In genomic region chr10:108544500-108545120, GRCh38 we compare ENCODE assay signal across 8 cellular contexts.
DNase-seq lines count a peak whose midpoint lies in the region; ATAC-seq and TF ChIP-seq lines count a peak whose summit lies in the region.

No MANE protein-coding gene starts in this region.

- peak; percentile 57 for TF ChIP-seq RAD21 in HCT116 (IDR thresholded peaks at IDR 0.05; ENCODE audit: low read depth)

- H3K9me3 Mint-ChIP-seq in CD4-positive, alpha-beta memory T cell, result peaks cover 0 to 6% (median 2%) of the 10 kb centered on the region in 8 donors

- H3K27ac ChIP-seq in 22Rv1 (no peak overlapping the region), HCT116 (ENCODE audit: low read depth, low read length) (no peak overlapping the region), neutrophil (no peak overlapping the region)
- H3K27ac ChIP-seq in CD4-positive, alpha-beta memory T cell (ENCODE audit: low read depth, low read length), result no peak overlapping the region

- H3K4me1 ChIP-seq in HCT116 (ENCODE audit: control insufficient read depth in 1 of 2, insufficient read depth in 2 of 2, low read length in 2 of 2) (no peaks in the 10 kb centered on the region), neutrophil (ENCODE audit: control insufficient read depth in 1 of 2, insufficient read depth in 1 of 2, low read depth in 1 of 2, low read length in 1 of 2) (no peaks in the 10 kb centered on the region)
- H3K4me1 ChIP-seq in CD4-positive, alpha-beta memory T cell (ENCODE audit: insufficient read depth, low read length), result no peaks in the 10 kb centered on the region

- no TSS peak for BruUV-seq in HCT116 (replicated peaks; lab: Mats Ljungman, UMichigan)

- H3K4me2 ChIP-seq in HCT116 (ENCODE audit: low read length), result no peak overlapping the region

- H3K4me3 Mint-ChIP-seq in CD4-positive, alpha-beta memory T cell, result no peak overlapping the region

- no peaks in the 10 kb centered on the region for H3K9me2 ChIP-seq in HCT116 (ENCODE audit: insufficient read depth)

- POLR2A ChIA-PET in HCT116 (lab: Charles Lee), result no interaction called here
- POLR2A ChIA-PET in CD4-positive, alpha-beta memory T cell (lab: Charles Lee; ENCODE audit: partially characterized antibody), result no interaction called here

- intact Hi-C loops in HCT116 (cut with micrococcal nuclease), result loop anchor here (2.0 to 5.0 kb wide), 2 partner anchors 1832 to 1920 kb away; no protein-coding TSS in a partner anchor
- intact Hi-C loops in CD4-positive, alpha-beta memory T cell (cut with micrococcal nuclease), result no loop called here

- H2AFZ ChIP-seq in HCT116 (ENCODE audit: low read depth, low read length, poor library complexity, severe bottlenecking), result no peak overlapping the region

- H3K4me3 ChIP-seq in GM06990 (replicated peaks; ENCODE audit: low read depth, low read length) (no peak overlapping the region), HCT116 (replicated peaks in 1 of 2; ENCODE audit: low read depth in 1 of 2, low read length in 2 of 2) (no peak overlapping the region), LNCaP clone FGC (ENCODE audit: low read depth, low read length) (no peak overlapping the region), fibroblast of mammary gland (ENCODE audit: control insufficient read depth, low read depth, low read length) (no peak overlapping the region), neutrophil (ENCODE audit: low read depth in 1 of 2, low read length in 1 of 2) (no peak overlapping the region)
- no peak overlapping the region for H3K4me3 ChIP-seq in CD4-positive, alpha-beta memory T cell (ENCODE audit: low read length in 2 of 2)

- TF ChIP-seq CTCF in 22Rv1 (IDR thresholded peaks at IDR 0.05) (peak; percentile 91), GM06990 (IDR thresholded peaks at IDR 0.05; ENCODE audit: insufficient read depth, low read length, poor library complexity, severe bottlenecking) (peak; percentile 95), HCT116 (IDR thresholded peaks at IDR 0.05 in 2 of 3, conservative IDR thresholded peaks at IDR 0.05 in 1 of 3; ENCODE audit: borderline replicate concordance in 1 of 3, insufficient read depth in 1 of 3, low read depth in 2 of 3, low read length in 2 of 3) (peak in 2 of 3 experiments; percentile 73 to 88; a peak in 4 of 6 replicates), LNCaP clone FGC (IDR thresholded peaks at IDR 0.05; ENCODE audit: control insufficient read depth, extremely low read depth, insufficient read depth) (peak; percentile 93), fibroblast of mammary gland (conservative IDR thresholded peaks at IDR 0.05; ENCODE audit: control insufficient read depth, insufficient read depth, low read depth, low read length) (peak; percentile 94), neutrophil (IDR thresholded peaks at IDR 0.05) (peak; percentile 45)

- H3K9me3 ChIP-seq in HCT116 (ENCODE audit: control insufficient read depth in 1 of 2, insufficient read depth in 1 of 2, low read depth in 1 of 2, low read length in 2 of 2), result peaks cover 11 to 14% of the 10 kb centered on the region in 2 experiments
- no peaks in the 10 kb centered on the region for H3K9me3 ChIP-seq in neutrophil
- H3K9me3 ChIP-seq in CD4-positive, alpha-beta memory T cell (ENCODE audit: control insufficient read depth in 1 of 2, low read length in 2 of 2), result no peaks in the 10 kb centered on the region

- peak; percentile 76 for ATAC-seq in HCT116

- H3K4me1 Mint-ChIP-seq in CD4-positive, alpha-beta memory T cell, result no peaks in the 10 kb centered on the region

- H3K9ac ChIP-seq in HCT116 (ENCODE audit: low read length), result no peak overlapping the region

- no peaks in the 10 kb centered on the region for H3K79me2 ChIP-seq in HCT116 (ENCODE audit: insufficient read depth, low read length)

- H3K27me3 ChIP-seq in GM06990 (replicated peaks; ENCODE audit: control insufficient read depth, insufficient read depth, low read length), result no peaks in the 10 kb centered on the region
- no peaks in the 10 kb centered on the region for H3K27me3 ChIP-seq in HCT116 (ENCODE audit: insufficient read depth, low read length)
- no peaks in the 10 kb centered on the region for H3K27me3 ChIP-seq in neutrophil
- H3K27me3 ChIP-seq in CD4-positive, alpha-beta memory T cell (ENCODE audit: insufficient read depth, low read length), result no peaks in the 10 kb centered on the region

- H3K27me3 Mint-ChIP-seq in CD4-positive, alpha-beta memory T cell, result no peaks in the 10 kb centered on the region

- H4K20me1 ChIP-seq in HCT116 (ENCODE audit: insufficient read depth), result no peaks in the 10 kb centered on the region

- H3K36me3 Mint-ChIP-seq in CD4-positive, alpha-beta memory T cell, result no peaks in the 10 kb centered on the region

- no peak for TF ChIP-seq POLR2A in HCT116 (IDR thresholded peaks at IDR 0.05; ENCODE audit: borderline replicate concordance, extremely low read depth, insufficient read depth, insufficient read length)

- DNase-seq in GM06990 (ENCODE audit: extremely low read depth, insufficient read length), result no peak
- DNase-seq in HCT116 (ENCODE audit: low read depth, low spot score), result no peak
- DNase-seq in LNCaP clone FGC (ENCODE audit: low read depth), result peak; percentile 8
- DNase-seq in T1000 (lab: John Stamatoyannopoulos, UW), result peak; percentile 37
- DNase-seq in fibroblast of mammary gland (ENCODE audit: low read depth), result peak; percentile 70
- DNase-seq in CD4-positive, alpha-beta memory T cell, result no peak

- H3K27ac Mint-ChIP-seq in CD4-positive, alpha-beta memory T cell, result no peak overlapping the region

- CTCF ChIA-PET in HCT116 (lab: Charles Lee), result no interaction called here
- CTCF ChIA-PET in CD4-positive, alpha-beta memory T cell (lab: Charles Lee; ENCODE audit: partially characterized antibody), result no interaction called here

- H3K36me3 ChIP-seq in GM06990 (ENCODE audit: control insufficient read depth, insufficient read depth, low read length) (no peaks in the 10 kb centered on the region), HCT116 (ENCODE audit: control insufficient read depth in 1 of 2, insufficient read depth in 2 of 2, low read length in 2 of 2) (no peaks in the 10 kb centered on the region; a peak in 1 of 4 replicates), neutrophil (no peaks in the 10 kb centered on the region)
- H3K36me3 ChIP-seq in CD4-positive, alpha-beta memory T cell (ENCODE audit: insufficient read depth, low read length), result no peaks in the 10 kb centered on the region

- RAD21 ChIA-PET in HCT116 (lab: Charles Lee; ENCODE audit: low non-redundant PET in 1 of 2, low total read pairs in 2 of 2, uncharacterized antibody in 2 of 2, unreplicated experiment in 2 of 2), result no interaction called here

TF ChIP-seq in HCT116, 20 proteins besides CTCF, POLR2A, EP300 and RAD21:
- TF ChIP-seq SIN3A (IDR thresholded peaks at IDR 0.05; ENCODE audit: low read depth) (no peak), ZFX (IDR thresholded peaks at IDR 0.05) (no peak), CEBPB (IDR thresholded peaks at IDR 0.05; ENCODE audit: low read depth) (no peak), EZH2 (IDR thresholded peaks at IDR 0.05) (no peak), TCF7L2 (IDR thresholded peaks at IDR 0.05; ENCODE audit: borderline replicate concordance, extremely low read depth, insufficient read depth, insufficient read length) (no peak), MAX (IDR thresholded peaks at IDR 0.05) (no peak), POLR2AphosphoS5 (IDR thresholded peaks at IDR 0.05; ENCODE audit: low read depth, low read length) (no peak), EGR1 (IDR thresholded peaks at IDR 0.05; ENCODE audit: low read depth) (no peak), EZH2phosphoT487 (IDR thresholded peaks at IDR 0.05; ENCODE audit: borderline replicate concordance) (no peak), JUND (IDR thresholded peaks at IDR 0.05) (no peak), SP1 (IDR thresholded peaks at IDR 0.05; ENCODE audit: low read depth) (no peak), ZBTB33 (IDR thresholded peaks at IDR 0.05; ENCODE audit: extremely low read depth, insufficient replicate concordance, low read length) (no peak), FOSL1 (IDR thresholded peaks at IDR 0.05; ENCODE audit: low read depth) (no peak), ZNF274 (IDR thresholded peaks at IDR 0.05; ENCODE audit: low read depth, low read length) (no peak), ELF1 (IDR thresholded peaks at IDR 0.05; ENCODE audit: borderline replicate concordance, low read depth) (no peak), ATF3 (IDR thresholded peaks at IDR 0.05) (no peak), SRF (IDR thresholded peaks at IDR 0.05; ENCODE audit: low read depth) (no peak)
TF ChIP-seq in HCT116: peak in this region for 0.

Comparison
In these comparisons a context has a peak if more than half of its experiments do, and no peak if none do; other contexts are left out.
1. CTCF ChIP-seq: peak in every context shown above with its lines; median percentile 95 in GM06990; 94 in fibroblast of mammary gland; 93 in LNCaP clone FGC; 91 in 22Rv1; 80 in HCT116; 45 in neutrophil.
2. DNase-seq: peak in LNCaP clone FGC (single experiment), T1000 (single experiment) and fibroblast of mammary gland (single experiment); none in GM06990 (single experiment), HCT116 (single experiment) and CD4-positive, alpha-beta memory T cell (0 of 5).